30 cellular contexts compared by ENCODE assay signal in the genomic region with DNA sequence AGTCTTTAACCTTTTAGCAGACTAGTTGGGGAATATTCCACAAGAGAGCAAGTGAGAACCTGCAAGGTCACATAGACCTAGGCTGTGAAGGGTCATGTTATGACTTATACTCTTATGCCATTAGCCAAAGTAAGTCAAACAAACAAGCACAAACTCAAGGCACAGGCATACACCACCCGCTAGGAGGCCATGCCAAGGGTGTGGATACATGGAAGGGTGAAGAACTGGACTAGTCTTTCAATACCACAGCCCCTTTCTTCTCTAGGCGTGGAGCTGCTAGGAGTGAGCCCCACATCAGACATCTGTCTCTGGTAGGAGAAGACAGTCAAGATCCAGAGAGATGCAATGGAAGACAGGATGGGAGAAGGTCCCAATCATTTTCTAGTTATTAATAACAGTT.
"Had no signal": no experiment of that assay in that cellular context is flagged by ENCODE, and none has a peak within 500 bp of the region (broad histone marks: within the 10 kb centered on the region; RNA-seq: fewer than 3 reads in every experiment).

No MANE protein-coding gene starts in this region.

- H3K9me3 Mint-ChIP-seq: activated naive CD4-positive, alpha-beta T cell treated with anti-CD3 and anti-CD28 coated beads, Interleukin-2, amount 10 ng/mL, durations not matched to agents 7 days and 5 days; activated naive CD4-positive, alpha-beta T cell treated with anti-CD3 and anti-CD28 coated beads, Interleukin-2, amount 50 U/mL, for 72 hours; activated naive CD8-positive, alpha-beta T cell treated with anti-CD3 and anti-CD28 coated beads, Interleukin-2, amount 10 ng/mL, durations not matched to agents 7 days and 5 days; activated T-cell treated with anti-CD3 and anti-CD28 coated beads, Interleukin-2, amount 50 U/mL, for 24 hours; activated T-cell treated with anti-CD3 and anti-CD28 coated beads, Interleukin-2, amount 50 U/mL, for 72 hours had no signal

- H3K4me3 Mint-ChIP-seq: activated naive CD4-positive, alpha-beta T cell treated with anti-CD3 and anti-CD28 coated beads, Interleukin-2, amount 10 ng/mL, durations not matched to agents 7 days and 5 days; activated naive CD8-positive, alpha-beta T cell treated with anti-CD3 and anti-CD28 coated beads, Interleukin-2, amount 10 ng/mL, durations not matched to agents 7 days and 5 days; activated T-cell treated with anti-CD3 and anti-CD28 coated beads, Interleukin-2, amount 50 U/mL, for 24 hours; activated T-cell treated with anti-CD3 and anti-CD28 coated beads, Interleukin-2, amount 50 U/mL, for 72 hours; brain; dendritic cell treated with granulocyte-macrophage colony-stimulating factor and Interleukin-4, amounts not matched to agents 40 ng/mL and 50 ng/mL, for 4 days had no signal

- H3K27ac Mint-ChIP-seq: activated naive CD4-positive, alpha-beta T cell treated with anti-CD3 and anti-CD28 coated beads, Interleukin-2, amount 10 ng/mL, durations not matched to agents 7 days and 5 days; activated naive CD4-positive, alpha-beta T cell treated with anti-CD3 and anti-CD28 coated beads, Interleukin-2, amount 50 U/mL, for 72 hours; activated naive CD8-positive, alpha-beta T cell treated with anti-CD3 and anti-CD28 coated beads, Interleukin-2, amount 10 ng/mL, durations not matched to agents 7 days and 5 days; activated T-cell treated with anti-CD3 and anti-CD28 coated beads, Interleukin-2, amount 50 U/mL, for 24 hours; activated T-cell treated with anti-CD3 and anti-CD28 coated beads, Interleukin-2, amount 50 U/mL, for 72 hours; brain; dendritic cell treated with granulocyte-macrophage colony-stimulating factor and Interleukin-4, amounts not matched to agents 40 ng/mL and 50 ng/mL, for 4 days had no signal

- DNase-seq: activated CD4-positive, alpha-beta T cell treated with anti-CD3 and anti-CD28 coated beads for 4 hours; activated CD4-positive, alpha-beta T cell treated with anti-CD3 and anti-CD28 coated beads, Interleukin-2, amount 50 U/mL, for 1 hour; activated CD4-positive, alpha-beta T cell treated with anti-CD3 and anti-CD28 coated beads, Interleukin-2, amount 50 U/mL, for 48 hours; activated CD4-positive, CD25-positive, alpha-beta regulatory T cell; activated CD4-positive, CD25-positive, alpha-beta regulatory T cell treated with anti-CD3 and anti-CD28 coated beads, Interleukin-2, amount 50 U/mL, for 72 hours; activated CD8-positive, alpha-beta memory T cell treated with anti-CD3 and anti-CD28 coated beads, Interleukin-2, amount 50 U/mL, for 48 hours; activated gamma-delta T cell; activated naive CD4-positive, alpha-beta T cell; activated naive CD4-positive, alpha-beta T cell treated with anti-CD3 and anti-CD28 coated beads, Interleukin-2, amount 10 ng/mL, durations not matched to agents 7 days and 5 days; activated naive CD8-positive, alpha-beta T cell treated with anti-CD3 and anti-CD28 coated beads, Interleukin-2, amount 10 ng/mL, durations not matched to agents 7 days and 5 days; activated T-cell treated with anti-CD3 and anti-CD28 coated beads for 4 hours; activated T-cell treated with anti-CD3 and anti-CD28 coated beads, Interleukin-2, amount 50 U/mL, for 24 hours; activated T-cell treated with anti-CD3 and anti-CD28 coated beads, Interleukin-2, amount 50 U/mL, for 72 hours; central memory CD4-positive, alpha-beta T cell; cerebellar nuclear complex; colonic mucosa; dorsolateral prefrontal cortex; effector memory CD4-positive, alpha-beta T cell; foreskin fibroblast; head of caudate nucleus; T-helper 2 cell had no signal

- H3K27me3 ChIP-seq: ascending aorta, breast epithelium, cardiac muscle cell, colonic mucosa, dorsolateral prefrontal cortex had no signal

- H3K4me1 Mint-ChIP-seq: activated naive CD4-positive, alpha-beta T cell treated with anti-CD3 and anti-CD28 coated beads, Interleukin-2, amount 10 ng/mL, durations not matched to agents 7 days and 5 days; activated naive CD8-positive, alpha-beta T cell treated with anti-CD3 and anti-CD28 coated beads, Interleukin-2, amount 10 ng/mL, durations not matched to agents 7 days and 5 days; brain had no signal

- FAIRE-seq: endothelial cell of umbilical vein, frontal cortex had no signal

- H3K4me3 ChIP-seq: ascending aorta, breast epithelium, cardiac muscle cell, colonic mucosa, dorsolateral prefrontal cortex had no signal

- H3K36me3 ChIP-seq: ascending aorta, breast epithelium, cardiac muscle cell, colonic mucosa had no signal

- H3K27ac ChIP-seq: ascending aorta, breast epithelium, cardiac muscle cell, colonic mucosa, dorsolateral prefrontal cortex, epithelial cell of prostate had no signal

- H3K27me3 Mint-ChIP-seq: activated naive CD4-positive, alpha-beta T cell treated with anti-CD3 and anti-CD28 coated beads, Interleukin-2, amount 10 ng/mL, durations not matched to agents 7 days and 5 days; activated naive CD8-positive, alpha-beta T cell treated with anti-CD3 and anti-CD28 coated beads, Interleukin-2, amount 10 ng/mL, durations not matched to agents 7 days and 5 days; activated T-cell treated with anti-CD3 and anti-CD28 coated beads, Interleukin-2, amount 50 U/mL, for 24 hours; brain; dendritic cell treated with granulocyte-macrophage colony-stimulating factor and Interleukin-4, amounts not matched to agents 40 ng/mL and 50 ng/mL, for 4 days had no signal

- ATAC-seq: activated naive CD4-positive, alpha-beta T cell treated with anti-CD3 and anti-CD28 coated beads, Interleukin-2, amount 50 U/mL, for 72 hours; activated T-cell treated with anti-CD3 and anti-CD28 coated beads, Interleukin-2, amount 50 U/mL, for 72 hours had no signal

- H3K4me1 ChIP-seq: ascending aorta, breast epithelium, colonic mucosa had no signal

- H3K9me3 ChIP-seq: ascending aorta, breast epithelium, colonic mucosa had no signal
